Comparison of ENCODE assay signal across 8 cellular contexts in genomic region chr19:5977222-5977784, GRCh38. TPM values are rescaled to one million over a fixed set of nuclear protein-coding genes. Genes with fewer than 3 reads are reported as not detected.
DNase-seq lines count a peak whose midpoint lies in the region; ATAC-seq and TF ChIP-seq lines count a peak whose summit lies in the region.

No MANE protein-coding gene starts in this region.

- no peak for TF ChIP-seq POLR2A in esophagus squamous epithelium (IDR thresholded peaks at IDR 0.05)

- H3K9me3 ChIP-seq in esophagus squamous epithelium (no peaks in the 10 kb centered on the region), psoas muscle (no peaks in the 10 kb centered on the region)

- no peaks in the 10 kb centered on the region for H3K27me3 ChIP-seq in esophagus squamous epithelium
- H3K27me3 ChIP-seq in psoas muscle (ENCODE audit: insufficient read depth in 3 of 3, low read length in 2 of 3), result no peaks in the 10 kb centered on the region

- peaks cover 22% of the 10 kb centered on the region for H3K36me3 Mint-ChIP-seq in T-helper 1 cell treated with Interleukin-12 subunit alpha and Interleukin-12 subunit beta and Interleukin-4 antibody, amounts not matched to agents 30 μg/mL and 1 μg/mL, for 36 hours (ENCODE audit: low read depth)

- intact Hi-C loops in esophagus squamous epithelium (cut with DNase I), result no loop called here
- intact Hi-C loops in psoas muscle (cut with DNase I), result loop anchor here in 1 of 2 donors (10.0 kb wide), 1 partner anchor 297 kb away; the partner anchor contains the start of gene MLLT1

- H3K4me3 ChIP-seq in esophagus squamous epithelium (peak overlapping the region; percentile 84 to 99 (median 88)), psoas muscle (peak overlapping the region; percentile 96)

- H3K36me3 ChIP-seq in esophagus squamous epithelium (peaks cover 0 to 37% (median 3%) of the 10 kb centered on the region in 3 donors), psoas muscle (ENCODE audit: insufficient read depth in 1 of 2, low read depth in 1 of 2) (peaks cover 7 to 14% of the 10 kb centered on the region in 2 donors)

- CTCF ChIA-PET in RWPE1 (lab: Yijun Ruan, JAX), result interaction anchor here (1.0 kb wide), 1 partner anchor 9 kb away, joined by 4 read pairs; no protein-coding TSS in a partner anchor

- DNase-seq in T-helper 1 cell, result no peak
- no peak for DNase-seq in RWPE1 (ENCODE audit: low spot score)
- no peak for DNase-seq in esophagus squamous epithelium (lab: John Stamatoyannopoulos, UW)
- no peak for DNase-seq in psoas muscle
- DNase-seq in CD1c-positive myeloid dendritic cell (ENCODE audit: extremely low spot score), result no peak
- no peak for DNase-seq in GM13977 (ENCODE audit: low spot score)
- no peak for DNase-seq in effector CD4-positive, alpha-beta T cell

- whole genome bisulfite sequencing in esophagus squamous epithelium, 2 donors, result 4% methylated on average over 11 of the region's 43 CpGs; no CpG with 5 or more reads in 1 of the 2 donors
- 0 to 1% (median 1%) methylated on average over 41 to 43 of the region's 43 CpGs for whole genome bisulfite sequencing in psoas muscle, 3 donors

- peak overlapping the region; percentile 85 for H3K27ac Mint-ChIP-seq in T-helper 1 cell treated with Interleukin-12 subunit alpha and Interleukin-12 subunit beta and Interleukin-4 antibody, amounts not matched to agents 30 μg/mL and 1 μg/mL, for 36 hours

- H3K9me3 Mint-ChIP-seq in T-helper 1 cell treated with Interleukin-12 subunit alpha and Interleukin-12 subunit beta and Interleukin-4 antibody, amounts not matched to agents 30 μg/mL and 1 μg/mL, for 36 hours, result no peaks in the 10 kb centered on the region

- POLR2A ChIA-PET in RWPE1 (lab: Yijun Ruan, JAX; ENCODE audit: low non-redundant PET), result no interaction called here

- in situ Hi-C loops in GM13977 (cut with MboI; ENCODE audit: low pct_unique_long_range_greater_than_20kb, low sequenced_read_pairs, unreplicated experiment), result no loop called here

- H3K27me3 Mint-ChIP-seq in T-helper 1 cell treated with Interleukin-12 subunit alpha and Interleukin-12 subunit beta and Interleukin-4 antibody, amounts not matched to agents 30 μg/mL and 1 μg/mL, for 36 hours (ENCODE audit: low read depth), result no peaks in the 10 kb centered on the region

- ATAC-seq in psoas muscle, result peak in 1 of 4 donors; percentile 21

- H3K4me1 ChIP-seq in esophagus squamous epithelium (peaks cover 31 to 76% (median 44%) of the 10 kb centered on the region in 3 donors), psoas muscle (peaks cover 29% of the 10 kb centered on the region)

- no peak for TF ChIP-seq CTCF in RWPE1 (conservative IDR thresholded peaks at IDR 0.05; ENCODE audit: low read depth)
- TF ChIP-seq CTCF in esophagus squamous epithelium (IDR thresholded peaks at IDR 0.05), result no peak
- no peak for TF ChIP-seq CTCF in psoas muscle (IDR thresholded peaks at IDR 0.05)
- no peak for TF ChIP-seq CTCF in GM13977 (IDR thresholded peaks at IDR 0.05; ENCODE audit: extremely low read depth, insufficient read depth, missing control alignments)

- H3K4me3 Mint-ChIP-seq in T-helper 1 cell treated with Interleukin-12 subunit alpha and Interleukin-12 subunit beta and Interleukin-4 antibody, amounts not matched to agents 30 μg/mL and 1 μg/mL, for 36 hours, result peak overlapping the region; percentile 93

- H3K27ac ChIP-seq in RWPE1 (peak overlapping the region; percentile 84), esophagus squamous epithelium (peak overlapping the region; percentile 88 to 97 (median 92)), psoas muscle (peak overlapping the region; percentile 92)

- H3K4me1 Mint-ChIP-seq in T-helper 1 cell treated with Interleukin-12 subunit alpha and Interleukin-12 subunit beta and Interleukin-4 antibody, amounts not matched to agents 30 μg/mL and 1 μg/mL, for 36 hours (ENCODE audit: low read depth), result peaks cover 49% of the 10 kb centered on the region

RNA-seq across cellular contexts. Expression of gene RANBP3, which starts 0.6 kb away (rescaled TPM):
- 10 to 100 TPM; 38.0 to 77.8 (median 39.6) TPM for total RNA-seq in esophagus squamous epithelium
- 10 to 100 TPM; 48.4 to 50.0 (median 48.9) TPM for total RNA-seq in psoas muscle
- 10 to 100 TPM; 40.5 to 71.7 (median 43.9) TPM for polyA plus RNA-seq in psoas muscle
